16 cellular contexts compared by ENCODE assay signal in the genomic region with DNA sequence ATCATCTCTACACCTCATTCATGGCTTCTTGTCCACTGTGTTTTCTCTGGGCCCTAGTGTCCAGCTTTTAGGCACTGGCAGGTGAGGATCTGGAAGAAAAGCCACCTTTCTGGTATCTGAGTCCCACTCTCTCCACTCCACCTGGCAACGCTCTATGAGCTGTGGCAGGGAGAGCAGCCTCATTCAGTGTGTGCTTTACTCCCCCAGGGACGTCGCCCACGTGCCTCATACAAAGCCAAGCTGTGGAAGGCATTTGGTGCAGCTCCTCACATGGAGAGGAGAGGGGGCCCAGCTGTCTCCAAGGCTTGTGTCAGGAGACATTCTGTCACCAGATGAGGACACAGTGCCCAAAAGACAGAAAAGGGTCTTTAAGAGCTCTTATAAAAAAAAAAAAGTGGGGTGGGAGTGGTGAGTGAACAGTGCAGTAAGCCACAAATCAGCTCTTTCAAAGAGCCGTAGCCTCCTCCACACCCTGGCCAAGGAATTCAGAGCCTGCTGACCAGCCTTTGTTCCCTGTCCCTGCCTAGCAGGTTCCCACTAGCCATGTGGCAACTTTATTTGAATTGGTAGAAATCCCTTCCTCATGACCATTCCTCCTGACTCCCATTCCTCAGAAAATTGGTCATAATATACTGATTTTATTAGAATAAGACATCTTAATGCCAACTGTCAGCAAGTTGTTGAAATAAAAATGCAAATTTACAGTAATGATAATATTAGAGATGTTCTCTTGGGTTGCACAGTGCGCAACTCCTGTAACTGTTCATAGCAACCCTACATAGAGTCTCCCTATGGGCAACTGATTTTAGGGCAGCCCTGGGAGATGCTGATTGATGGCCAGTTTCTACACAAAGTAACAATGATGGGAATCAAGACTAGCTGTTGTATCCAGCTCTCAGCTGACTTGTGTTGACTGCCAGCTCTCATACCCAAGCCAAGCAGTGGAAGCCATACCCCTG. TPM values are rescaled to one million over a fixed set of nuclear protein-coding genes. Genes with fewer than 3 reads are reported as not detected.
DNase-seq lines count a peak whose midpoint lies in the region; ATAC-seq and TF ChIP-seq lines count a peak whose summit lies in the region.
"Had no signal": no experiment of that assay in that cellular context is flagged by ENCODE, and none has a peak within 500 bp of the region (broad histone marks: within the 10 kb centered on the region; RNA-seq: fewer than 3 reads in every experiment).

No MANE protein-coding gene starts in this region.

- peaks cover 8% of the 10 kb centered on the region for H3K4me1 Mint-ChIP-seq in Caco-2 (ENCODE audit: low read depth, unreplicated experiment)

- no TSS peak for BruUV-seq in Caco-2 (replicated peaks; lab: Mats Ljungman, UMichigan)

- H3K4me3 Mint-ChIP-seq in Caco-2 (ENCODE audit: unreplicated experiment): no peak overlapping the region
- H3K4me3 Mint-ChIP-seq: effector memory CD8-positive, alpha-beta T cell had no signal

- POLR2A ChIA-PET in Caco-2 (lab: Charles Lee): interaction anchor here (0.8 kb wide), 1 partner anchor 61 kb away, joined by 5 read pairs; a partner anchor contains a TSS

- CTCF ChIA-PET in Caco-2 (lab: Charles Lee): no interaction called here

- ATAC-seq in GM18858 (IDR thresholded peaks at IDR 0.05; ENCODE audit: unreplicated experiment) (no peak), GM21825 (IDR thresholded peaks at IDR 0.05; ENCODE audit: unreplicated experiment) (no peak)
- ATAC-seq: effector memory CD8-positive, alpha-beta T cell; K562 had no signal

- intact Hi-C loops in Caco-2 (cut with micrococcal nuclease; ENCODE audit: unreplicated experiment): no loop called here

- H3K36me3 Mint-ChIP-seq in Caco-2 (ENCODE audit: insufficient read depth, unreplicated experiment): no peaks in the 10 kb centered on the region

- no peak overlapping the region for H3K4me3 ChIP-seq in Caco-2 (ENCODE audit: low read depth, low read length)
- H3K4me3 ChIP-seq: cardiac muscle cell, hepatocyte, K562, thoracic aorta had no signal

- H3K9me3 Mint-ChIP-seq in Caco-2 (ENCODE audit: unreplicated experiment): no peaks in the 10 kb centered on the region
- H3K9me3 Mint-ChIP-seq: effector memory CD8-positive, alpha-beta T cell had no signal

- peak overlapping the region; percentile 35 for H3K27ac ChIP-seq in cingulate gyrus (ENCODE audit: low read depth, low read length)
- H3K27ac ChIP-seq: cardiac muscle cell, hepatocyte, thoracic aorta had no signal

- TF ChIP-seq CTCF in Caco-2 (IDR thresholded peaks at IDR 0.05; ENCODE audit: insufficient read depth in 1 of 2, low read depth in 1 of 2, low read length in 1 of 2, severe bottlenecking in 1 of 2, unreplicated experiment in 1 of 2): no peak

- no peaks in the 10 kb centered on the region for H3K36me3 ChIP-seq in Caco-2 (ENCODE audit: control insufficient read depth, insufficient read depth, low read length)
- H3K36me3 ChIP-seq: cardiac muscle cell, thoracic aorta had no signal

- no peaks in the 10 kb centered on the region for H3K4me1 ChIP-seq in Caco-2

- H3K27ac Mint-ChIP-seq in Caco-2 (ENCODE audit: unreplicated experiment): peak overlapping the region; percentile 54
- H3K27ac Mint-ChIP-seq: effector memory CD8-positive, alpha-beta T cell had no signal

- no peaks in the 10 kb centered on the region for H3K27me3 Mint-ChIP-seq in Caco-2 (ENCODE audit: insufficient read depth, unreplicated experiment)

- H3K27me3 ChIP-seq in Caco-2 (replicated peaks; ENCODE audit: control insufficient read depth, insufficient read depth, low read length): no peaks in the 10 kb centered on the region
- H3K27me3 ChIP-seq: cardiac muscle cell, hepatocyte had no signal

- DNase-seq in Caco-2 (peak; percentile 44 to 45), NCI-H2171 (lab: John Stamatoyannopoulos, UW) (peak; percentile 12), nucleus accumbens (lab: John Stamatoyannopoulos, UW) (peak in 37 of 56 donors; percentile 3 to 77 (median 39)), NOMO-1 (lab: John Stamatoyannopoulos, UW; ENCODE audit: unreplicated experiment in 2 of 2) (no peak)
- DNase-seq in stimulated activated CD4-positive, alpha-beta T cell treated with anti-CD3 and anti-CD28 coated beads, Interleukin-2, amount 100 ng/mL, for 24 hours: no peak
- DNase-seq: effector memory CD8-positive, alpha-beta T cell; kidney glomerular epithelial cell; midbrain; SW 1271 had no signal

- no peaks in the 10 kb centered on the region for H3K9me3 ChIP-seq in Caco-2
- H3K9me3 ChIP-seq: thoracic aorta had no signal

RNA-seq across cellular contexts. Expression of a gene that starts 29.5 kb away (rescaled TPM):
- not detected in 2 replicates for total RNA-seq in Caco-2 (2022)
- total RNA-seq: K562 had no signal

Comparison
In these comparisons a context has a peak if more than half of its experiments do, and no peak if none do; other contexts are left out.
1. DNase-seq: peak in Caco-2 (2 of 2), NCI-H2171 (single experiment) and nucleus accumbens (37 of 56); none in NOMO-1 (0 of 2) and stimulated activated CD4-positive, alpha-beta T cell treated with anti-CD3 and anti-CD28 coated beads, Interleukin-2, amount 100 ng/mL, for 24 hours (0 of 2).